ENCODE assay signal across 8 cellular contexts in genomic region chr4:155953151-155954117, GRCh38. TPM values are rescaled to one million over a fixed set of nuclear protein-coding genes. Genes with fewer than 3 reads are reported as not detected.
A peak's percentile ranks its signal among the peaks of the same experiment; 100 is the strongest.
DNase-seq lines count a peak whose midpoint lies in the region; ATAC-seq and TF ChIP-seq lines count a peak whose summit lies in the region.

TSS of gene CTSO (minus strand) at chr4:155953866. CDS start at chr4:155953847, 19 bp downstream.

- peak within 1 kb of the TSS; percentile 91 for H3K23ac ChIP-seq in IMR-90 (ENCODE audit: low read depth, low read length)

- BruUV-seq in IMR-90 (replicated peaks; lab: Mats Ljungman, UMichigan) = TSS peak; percentile 87

- POLR2A ChIA-PET in IMR-90 (lab: Charles Lee; ENCODE audit: unreplicated experiment) = interaction anchor here (0.6 to 0.7 kb wide), 2 partner anchors 143 to 553 kb away, joined by 4 to 6 read pairs; no protein-coding TSS in a partner anchor

- H4K91ac ChIP-seq in IMR-90 (ENCODE audit: insufficient read depth, low read depth, low read length) = peak within 1 kb of the TSS; percentile 93

- H3K14ac ChIP-seq in IMR-90 (replicated peaks; ENCODE audit: low read depth, low read length) = peak within 1 kb of the TSS; percentile 99

- peaks cover 20% of the 10 kb centered on the region for H3F3A ChIP-seq in neural cell (ENCODE audit: insufficient read depth, low read length, poor library complexity, severe bottlenecking)

- H3K27me3 ChIP-seq in IMR-90 (ENCODE audit: control insufficient read depth, insufficient read depth, low read length) (no peaks in the 10 kb centered on the region), neural cell (ENCODE audit: insufficient read depth, low read depth, low read length) (no peaks in the 10 kb centered on the region), stomach (no peaks in the 10 kb centered on the region)

- peak within 1 kb of the TSS; percentile 96 for H4K5ac ChIP-seq in IMR-90 (ENCODE audit: low read depth, low read length)

- 0% methylated on average over 9 of the region's 58 CpGs; no CpG with 5 or more reads in 1 of the 2 experiments for WGBS in IMR-90 (ENCODE audit: extremely low coverage in 2 of 2, insufficient read length in 1 of 2), 2 experiments
- 0 to 1% (median 1%) methylated on average over 25 to 58 of the region's 58 CpGs for WGBS in stomach, 5 donors

- peak; percentile 74 for DNase-seq in DMS153 treated with DMSO at 0.1 percent for 48 hours (lab: John Stamatoyannopoulos, UW; ENCODE audit: unreplicated experiment)
- peak; percentile 85 for DNase-seq in IMR-90
- peak; percentile 79 for DNase-seq in RKO (ENCODE audit: low spot score)
- DNase-seq in activated effector memory CD4-positive, alpha-beta T cell treated with Interleukin-2 at 50 U/mL for 16 hours = peak; percentile 64
- peak; percentile 90 for DNase-seq in fibroblast of the aortic adventitia (ENCODE audit: low read depth)
- DNase-seq in stomach = peak; percentile 72

- peak; percentile 62 for TF ChIP-seq POLR2A in IMR-90 (IDR thresholded peaks at IDR 0.05; ENCODE audit: low read depth, low read length)
- TF ChIP-seq POLR2A in stomach (IDR thresholded peaks at IDR 0.05) = no peak

- H2BK5ac ChIP-seq in IMR-90 (ENCODE audit: low read depth, low read length, poor library complexity, severe bottlenecking) = peak within 1 kb of the TSS; percentile 96

- in situ Hi-C loops in IMR-90 (cut with MboI; ENCODE audit: low sequenced_read_pairs) = loop anchor here (5.0 to 25.0 kb wide), 5 partner anchors 146 to 1009 kb away; partner anchors contain the start of gene PDGFC

- H3K9ac ChIP-seq in IMR-90 (ENCODE audit: low read depth, low read length) = peak within 1 kb of the TSS; percentile 95
- peak within 1 kb of the TSS; percentile 20 for H3K9ac ChIP-seq in neural cell (ENCODE audit: low read length)

- peak within 1 kb of the TSS; percentile 94 to 98 for H4K8ac ChIP-seq in IMR-90 (ENCODE audit: low read depth in 2 of 2, low read length in 2 of 2)

- H3K9me3 ChIP-seq in IMR-90 (ENCODE audit: control insufficient read depth, insufficient read depth, low read length) (no peaks in the 10 kb centered on the region), neural cell (ENCODE audit: low read length) (no peaks in the 10 kb centered on the region), stomach (no peaks in the 10 kb centered on the region)

- H2AK9ac ChIP-seq in IMR-90 (replicated peaks; ENCODE audit: low read depth, low read length, poor library complexity) = peak within 1 kb of the TSS; percentile 21

- H3K36me3 ChIP-seq in IMR-90 (ENCODE audit: control insufficient read depth, insufficient read depth, low read length) (no peaks in the 10 kb centered on the region), neural cell (ENCODE audit: insufficient read depth, low read length) (no peaks in the 10 kb centered on the region), stomach (no peaks in the 10 kb centered on the region)

- H3K4me3 ChIP-seq in IMR-90 (ENCODE audit: insufficient read depth, low read depth, low read length) = peak within 1 kb of the TSS; percentile 76
- peak within 1 kb of the TSS; percentile 82 for H3K4me3 ChIP-seq in fibroblast of the aortic adventitia (ENCODE audit: low read depth, low read length)
- peak within 1 kb of the TSS; percentile 39 for H3K4me3 ChIP-seq in neural cell (ENCODE audit: low read length)
- peak within 1 kb of the TSS; percentile 58 to 88 (median 72) for H3K4me3 ChIP-seq in stomach

- H2BK20ac ChIP-seq in IMR-90 (ENCODE audit: low read depth, low read length) = peak within 1 kb of the TSS; percentile 75

- peak within 1 kb of the TSS; percentile 88 for H3K4ac ChIP-seq in IMR-90 (ENCODE audit: low read depth, low read length)

- peak within 1 kb of the TSS; percentile 98 for H3K4me2 ChIP-seq in IMR-90 (ENCODE audit: low read depth, low read length)
- H3K4me2 ChIP-seq in neural cell (ENCODE audit: low read length) = no peak within 1 kb of the TSS

- peak within 1 kb of the TSS; percentile 99 for H3K27ac ChIP-seq in IMR-90 (ENCODE audit: insufficient read depth, low read length)
- peak within 1 kb of the TSS; percentile 28 for H3K27ac ChIP-seq in neural cell (ENCODE audit: low read length)
- H3K27ac ChIP-seq in stomach = peak within 1 kb of the TSS; percentile 95 to 100 (median 99)

- H4K20me1 ChIP-seq in IMR-90 (ENCODE audit: insufficient read depth, low read length) = no peaks in the 10 kb centered on the region
- H4K20me1 ChIP-seq in neural cell (ENCODE audit: insufficient read depth) = no peaks in the 10 kb centered on the region

- TF ChIP-seq EP300 in neural cell (conservative IDR thresholded peaks at IDR 0.05; ENCODE audit: poor library complexity, severe bottlenecking) (no peak), stomach (IDR thresholded peaks at IDR 0.05) (no peak)

- H3K9me2 ChIP-seq in neural cell (ENCODE audit: insufficient read depth, low read length) = no peaks in the 10 kb centered on the region

- no peaks in the 10 kb centered on the region for H3K79me1 ChIP-seq in IMR-90 (ENCODE audit: low read depth in 1 of 2, low read length in 2 of 2)

- dilution Hi-C loops in IMR-90 (cut with HindIII; ENCODE audit: low sequenced_read_pairs, unreplicated experiment) = no loop called here

- H2BK15ac ChIP-seq in IMR-90 (ENCODE audit: low read depth, low read length) = peak within 1 kb of the TSS; percentile 75; the same call in 2 of the 3 replicates

- peak within 1 kb of the TSS; percentile 45; the same call in 1 of the 2 replicates for H2AK5ac ChIP-seq in IMR-90 (ENCODE audit: low read depth, low read length)

- TF ChIP-seq RAD21 in IMR-90 (IDR thresholded peaks at IDR 0.05; ENCODE audit: low read length) (peak; percentile 70), neural cell (conservative IDR thresholded peaks at IDR 0.05) (peak; percentile 23)

- peak within 1 kb of the TSS; percentile 97 for H2AFZ ChIP-seq in IMR-90 (replicated peaks; ENCODE audit: low read length, poor library complexity)
- H2AFZ ChIP-seq in neural cell (ENCODE audit: low read depth, low read length) = no peak within 1 kb of the TSS

- no peaks in the 10 kb centered on the region for H3K79me2 ChIP-seq in neural cell (replicated peaks; ENCODE audit: insufficient read depth, low read length)

- H3K18ac ChIP-seq in IMR-90 (ENCODE audit: low read depth, low read length) = peak within 1 kb of the TSS; percentile 98

- intact Hi-C loops in IMR-90 (cut with micrococcal nuclease) (loop anchor here (1.0 to 10.0 kb wide), 4 partner anchors 143 to 1011 kb away; no protein-coding TSS in a partner anchor), stomach (cut with DNase I; ENCODE audit: low total_unique reads) (no loop called here)

- H3K56ac ChIP-seq in IMR-90 (ENCODE audit: extremely low read depth, insufficient read depth, low read length) = peak within 1 kb of the TSS; percentile 93

- CTCF ChIA-PET in IMR-90 (lab: Yijun Ruan, JAX) = interaction anchor here (0.5 to 2.6 kb wide), 29 partner anchors 10 to 1085 kb away, joined by 3 to 42 read pairs (median 4); no protein-coding TSS in a partner anchor

- ATAC-seq in GM21526 (IDR thresholded peaks at IDR 0.05; ENCODE audit: low FRiP score, unreplicated experiment) = peak; percentile 97
- ATAC-seq in IMR-90 (ENCODE audit: low read depth) = peak; percentile 94

- H3K9me1 ChIP-seq in IMR-90 (ENCODE audit: insufficient read depth, low read length) = peaks cover 4% of the 10 kb centered on the region

- H3K4me1 ChIP-seq in IMR-90 (ENCODE audit: control insufficient read depth, insufficient read depth, low read length) (peaks cover 8% of the 10 kb centered on the region), stomach (peaks cover 0 to 23% (median 15%) of the 10 kb centered on the region in 4 donors)

- peak; percentile 72 for TF ChIP-seq CTCF in IMR-90 (conservative IDR thresholded peaks at IDR 0.05; ENCODE audit: low read depth, low read length)
- TF ChIP-seq CTCF in fibroblast of the aortic adventitia (IDR thresholded peaks at IDR 0.05; ENCODE audit: insufficient read depth, low read length) = peak; percentile 66
- peak; percentile 38 for TF ChIP-seq CTCF in neural cell (IDR thresholded peaks at IDR 0.05; ENCODE audit: poor library complexity, severe bottlenecking)
- TF ChIP-seq CTCF in stomach (IDR thresholded peaks at IDR 0.05) = peak in 5 of 7 experiments; percentile 43 to 66 (median 55)

- peak within 1 kb of the TSS; percentile 95 for H2BK120ac ChIP-seq in IMR-90 (ENCODE audit: low read depth, low read length)

TF ChIP-seq in IMR-90, 13 proteins besides CTCF, POLR2A, EP300 and RAD21:
- peak; percentile 64 for TF ChIP-seq SMC3 (IDR thresholded peaks at IDR 0.05; ENCODE audit: low read depth, low read length)
- no peak for TF ChIP-seq BHLHE40 (IDR thresholded peaks at IDR 0.05; ENCODE audit: low read depth, low read length)

TF ChIP-seq in neural cell, 6 proteins besides CTCF, POLR2A, EP300 and RAD21 (continues in another document):
- TF ChIP-seq SMC3 (conservative IDR thresholded peaks at IDR 0.05; ENCODE audit: poor library complexity) (peak; percentile 39), POLR2AphosphoS5 (IDR thresholded peaks at IDR 0.05) (no peak), TAF1 (IDR thresholded peaks at IDR 0.05; ENCODE audit: low read depth) (no peak), MXI1 (conservative IDR thresholded peaks at IDR 0.05; ENCODE audit: poor library complexity, severe bottlenecking) (no peak)

RNA-seq across cellular contexts. Expression of gene CTSO, which starts in this region (rescaled TPM):
- total RNA-seq in IMR-90 (2012; rRNA removed) (2.9 and 3.6 TPM in 2 replicates), fibroblast of the aortic adventitia (ENCODE audit: low replicate concordance) (12.5 and 17.4 TPM in 2 replicates), stomach (10 to 100 TPM in 3 of 5 donors, 1 to 10 TPM in 2; 1.2 to 41.7 (median 11.6) TPM)
- polyA plus RNA-seq in IMR-90 (2012; rRNA removed) (3.4 and 3.9 TPM in 2 replicates), neural cell (0.16 and 0.26 TPM in 2 replicates), stomach (1 to 10 TPM; 3.9 to 6.3 (median 5.0) TPM)
- 1.7 and 2.1 TPM in 2 replicates for polyA plus RNA-seq in IMR-90 (2012; cell fraction: cytosol; rRNA removed)
- 0.48 and 3.7 TPM in 2 replicates for polyA plus RNA-seq in IMR-90 (2012; cell fraction: nucleus; rRNA removed; ENCODE audit: low replicate concordance)
- 0.23 and 0.24 TPM in 2 replicates for polyA minus RNA-seq in neural cell

Comparison
In these comparisons a context has a peak if more than half of its experiments do, and no peak if none do; other contexts are left out.
1. Peak in every context shown above with its lines: DNase-seq, ATAC-seq, H3K4me3 ChIP-seq and H3K27ac ChIP-seq.
2. H3K27ac ChIP-seq: peak in every context shown above with its lines; median percentile 99 in IMR-90; 99 in stomach; 28 in neural cell.